9 cellular contexts compared by ENCODE assay signal in the genomic region with DNA sequence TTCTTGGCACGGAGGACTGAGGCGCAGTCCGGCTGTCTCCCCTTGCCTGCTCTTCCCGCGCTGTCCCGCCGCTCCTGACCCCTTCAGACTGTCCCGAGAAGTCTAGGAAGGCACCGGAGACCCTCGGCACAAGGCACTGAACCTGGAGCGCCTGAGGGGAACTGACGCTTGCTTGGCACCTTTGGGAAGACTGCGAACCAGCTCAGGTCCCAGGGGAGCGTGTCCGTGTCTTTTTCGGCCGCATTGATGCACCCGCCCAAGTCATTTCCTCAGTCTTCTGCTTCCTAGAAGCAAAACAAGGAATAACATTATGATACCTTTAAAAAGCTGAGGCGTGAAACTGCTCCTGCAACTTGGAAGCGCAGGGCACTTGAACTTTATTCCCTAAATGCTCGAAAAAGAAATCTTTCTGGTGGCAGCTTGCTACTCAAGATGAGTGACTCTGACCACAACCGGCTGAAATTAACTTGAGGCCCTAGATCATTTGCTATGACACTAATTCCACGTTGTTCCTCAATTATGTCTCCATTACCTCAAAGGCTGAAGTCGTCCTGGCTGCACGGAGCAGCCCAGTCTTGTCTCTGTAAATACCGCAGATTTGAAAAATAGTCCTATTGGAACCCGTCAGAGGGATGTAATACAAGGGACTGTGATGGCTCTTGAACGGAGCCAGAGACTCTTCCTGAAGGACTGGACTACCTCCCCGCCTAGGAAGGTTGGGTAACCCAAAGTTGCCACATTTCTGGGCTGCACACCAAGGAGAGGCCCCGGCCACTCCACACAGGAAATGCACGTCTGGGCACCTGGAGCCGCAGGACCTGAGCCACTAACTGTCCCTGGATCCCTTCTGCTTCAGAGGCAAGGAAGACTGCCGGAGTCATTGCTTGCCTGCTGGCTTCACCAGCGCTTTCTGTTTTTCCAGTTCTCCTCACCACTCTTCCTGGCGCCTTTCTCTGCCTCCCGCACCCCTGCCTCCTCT. TPM values are rescaled to one million over a fixed set of nuclear protein-coding genes. Genes with fewer than 3 reads are reported as not detected.
DNase-seq lines count a peak whose midpoint lies in the region; ATAC-seq, FAIRE-seq and TF ChIP-seq lines count a peak whose summit lies in the region.
"Had no signal": no experiment of that assay in that cellular context is flagged by ENCODE, and none has a peak within 500 bp of the region (broad histone marks: within the 10 kb centered on the region; RNA-seq: fewer than 3 reads in every experiment).

No MANE protein-coding gene starts in this region.

- peak overlapping the region; percentile 80 for H3K4me2 ChIP-seq in astrocyte (ENCODE audit: low read length)

- H3K27ac ChIP-seq in heart left ventricle (peak overlapping the region; percentile 50 to 96 (median 92)), astrocyte (ENCODE audit: low read depth, low read length) (no peak overlapping the region)

- H2AFZ ChIP-seq in astrocyte (ENCODE audit: low read depth, low read length), result peak overlapping the region; percentile 68

- H3K27me3 ChIP-seq in heart left ventricle, result peaks cover 0 to 60% (median 45%) of the 10 kb centered on the region in 9 donors
- H3K27me3 ChIP-seq in astrocyte (ENCODE audit: insufficient read depth, low read length), result peaks cover 60% of the 10 kb centered on the region

- ATAC-seq in heart left ventricle, result peak in 3 of 4 donors; percentile 9 to 36 (median 27)
- ATAC-seq in left cardiac atrium, result no peak
- ATAC-seq in memory B cell (ENCODE audit: low read depth), result no peak
- no peak for ATAC-seq in HG02840 (IDR thresholded peaks at IDR 0.05; ENCODE audit: low FRiP score, unreplicated experiment)
- no peak for ATAC-seq in esophagus mucosa

- 14 to 17% (median 16%) methylated on average over 29 to 36 of the region's 36 CpGs for WGBS in heart left ventricle, 4 donors

- no peaks in the 10 kb centered on the region for H3K36me3 Mint-ChIP-seq in astrocyte (ENCODE audit: low read depth, unreplicated experiment)
- no peaks in the 10 kb centered on the region for H3K36me3 Mint-ChIP-seq in memory B cell

- H3K4me1 Mint-ChIP-seq in astrocyte (ENCODE audit: low read depth, unreplicated experiment) (peaks cover 10% of the 10 kb centered on the region), memory B cell (no peaks in the 10 kb centered on the region)

- no peak for DNase-seq in heart left ventricle
- no peak for DNase-seq in left cardiac atrium
- DNase-seq in astrocyte (ENCODE audit: low read depth), result no peak
- DNase-seq in memory B cell (ENCODE audit: low spot score in 2 of 2), result no peak
- no peak for DNase-seq in hippocampal formation (lab: John Stamatoyannopoulos, UW)
- DNase-seq in mucosa of gallbladder (ENCODE audit: low spot score), result no peak
- DNase-seq: RPMI8226 had no signal

- H3K36me3 ChIP-seq in heart left ventricle (no peaks in the 10 kb centered on the region), astrocyte (ENCODE audit: insufficient read depth, low read length) (no peaks in the 10 kb centered on the region)

- H3K9ac ChIP-seq in astrocyte (ENCODE audit: low read length), result no peak overlapping the region

- intact Hi-C loops in heart left ventricle (cut with DNase I) (loop anchor here in 8 of 10 donors (2.0 to 10.0 kb wide), 9 partner anchors 35 to 174 kb away; a partner anchor contains a TSS), left cardiac atrium (cut with DNase I) (no loop called here)

- H3K79me2 ChIP-seq in astrocyte (ENCODE audit: insufficient read depth, low read length), result no peaks in the 10 kb centered on the region

- no peaks in the 10 kb centered on the region for H3K9me3 ChIP-seq in heart left ventricle
- H3K9me3 ChIP-seq in astrocyte (ENCODE audit: insufficient read depth, low read depth, low read length), result no peaks in the 10 kb centered on the region

- H4K20me1 ChIP-seq in astrocyte (ENCODE audit: insufficient read depth, low read length), result no peaks in the 10 kb centered on the region

- no peak for TF ChIP-seq POLR2A in heart left ventricle (IDR thresholded peaks at IDR 0.05)

- H3K4me3 ChIP-seq in heart left ventricle (peak overlapping the region; percentile 63 to 90 (median 78)), astrocyte (ENCODE audit: insufficient read depth, low read depth, low read length) (no peak overlapping the region)

- peak overlapping the region; percentile 78 for H3K4me3 Mint-ChIP-seq in astrocyte (ENCODE audit: unreplicated experiment)
- H3K4me3 Mint-ChIP-seq in memory B cell, result peak overlapping the region; percentile 70

- H3K4me1 ChIP-seq in heart left ventricle, result peaks cover 0 to 28% (median 16%) of the 10 kb centered on the region in 12 donors
- H3K4me1 ChIP-seq in astrocyte (ENCODE audit: insufficient read depth, low read length), result peaks cover 9% of the 10 kb centered on the region

- TF ChIP-seq CTCF in heart left ventricle (IDR thresholded peaks at IDR 0.05) (no peak), astrocyte (IDR thresholded peaks at IDR 0.05; ENCODE audit: insufficient read depth, low read depth, low read length) (no peak)

- H3K9me3 Mint-ChIP-seq in astrocyte (ENCODE audit: unreplicated experiment), result no peaks in the 10 kb centered on the region
- peaks cover 1% of the 10 kb centered on the region for H3K9me3 Mint-ChIP-seq in memory B cell

- H3K27me3 Mint-ChIP-seq in astrocyte (ENCODE audit: low read depth, unreplicated experiment) (peaks cover 25% of the 10 kb centered on the region), memory B cell (peaks cover 13% of the 10 kb centered on the region)

- FAIRE-seq in astrocyte (lab: Jason Lieb, UNC), result no peak

- peak overlapping the region; percentile 53 for H3K27ac Mint-ChIP-seq in astrocyte (ENCODE audit: unreplicated experiment)
- no peak overlapping the region for H3K27ac Mint-ChIP-seq in memory B cell

RNA-seq across cellular contexts. Expression of a gene that starts 0.9 kb away (rescaled TPM):
- total RNA-seq in heart left ventricle (10 to 100 TPM; 25.7 to 73.2 (median 43.9) TPM), left cardiac atrium (10 to 100 TPM; 38.7 to 49.5 TPM), astrocyte (7.3 and 10.0 TPM in 2 replicates), mucosa of gallbladder (23.6 TPM), esophagus mucosa (5.3 TPM)
- polyA plus RNA-seq in heart left ventricle, result 10 to 100 TPM; 13.1 to 28.0 TPM

Comparison
In these comparisons a context has a peak if more than half of its experiments do, and no peak if none do; other contexts are left out.
1. ATAC-seq: peak in heart left ventricle (3 of 4); none in left cardiac atrium (0 of 2), memory B cell (single experiment), HG02840 (single experiment) and esophagus mucosa (single experiment).
2. intact Hi-C loops: an anchor here in heart left ventricle (2.0 to 10.0 kb wide); none called in left cardiac atrium.